ENCODE assay signal across 15 cellular contexts in the genomic region with DNA sequence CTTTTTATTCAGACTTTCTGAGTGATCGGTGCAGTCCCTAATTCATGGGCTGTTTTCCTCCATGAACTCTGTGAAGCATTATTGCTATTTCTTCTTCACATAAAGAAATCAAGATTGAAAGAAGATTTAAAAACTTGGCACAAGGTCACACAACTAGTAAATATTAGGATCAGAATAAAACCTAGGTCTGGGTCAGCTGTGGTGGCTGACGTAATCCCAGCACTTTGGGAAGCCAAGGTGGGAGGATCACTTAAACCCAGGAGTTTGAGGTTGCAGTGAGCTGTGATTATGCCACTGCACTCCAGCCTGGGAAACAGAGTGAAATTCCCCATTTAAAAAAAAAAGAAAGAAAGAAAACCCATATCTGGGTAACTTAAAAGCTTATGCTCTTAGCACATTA. TPM values are rescaled to one million over a fixed set of nuclear protein-coding genes. Genes with fewer than 3 reads are reported as not detected.
DNase-seq lines count a peak whose midpoint lies in the region; ATAC-seq and TF ChIP-seq lines count a peak whose summit lies in the region.
"Had no signal": no experiment of that assay in that cellular context is flagged by ENCODE, and none has a peak within 500 bp of the region (broad histone marks: within the 10 kb centered on the region; RNA-seq: fewer than 3 reads in every experiment).

No MANE protein-coding gene starts in this region.

- H3F3A ChIP-seq in GM23338 (replicated peaks; ENCODE audit: low read depth) (no peaks in the 10 kb centered on the region), PC-9 (ENCODE audit: insufficient read depth, low read depth) (no peaks in the 10 kb centered on the region)

- H3K27me3 Mint-ChIP-seq in GM23338 (ENCODE audit: insufficient read depth, low read depth, poor library complexity) = peaks cover 22% of the 10 kb centered on the region

- no peak overlapping the region for H3K27ac Mint-ChIP-seq in GM23338

- H3K4me3 ChIP-seq in GM23338 (peak overlapping the region; percentile 91), PC-9 (peak overlapping the region; percentile 79; the same call in 1 of the 2 replicates), epithelial cell of proximal tubule (ENCODE audit: low read depth, low read length) (peak overlapping the region; percentile 70), neuron (ENCODE audit: low read length) (peak overlapping the region; percentile 91), colonic mucosa (no peak overlapping the region)

- ATAC-seq in GM23338 (no peak), HG02610 (IDR thresholded peaks at IDR 0.05; ENCODE audit: unreplicated experiment) (no peak), GM21423 (IDR thresholded peaks at IDR 0.05; ENCODE audit: unreplicated experiment) (no peak)

- H2AFZ ChIP-seq in GM23338 (no peak overlapping the region), PC-9 (no peak overlapping the region), neuron (ENCODE audit: low read depth, low read length) (no peak overlapping the region)

- H3K36me3 Mint-ChIP-seq in GM23338 (ENCODE audit: low read depth) = peaks cover 41% of the 10 kb centered on the region

- POLR2A ChIA-PET in PC-9 (lab: Charles Lee; ENCODE audit: unreplicated experiment) = no interaction called here

- H3K27me3 ChIP-seq in GM23338 (ENCODE audit: insufficient read depth) = peaks cover 30% of the 10 kb centered on the region
- no peaks in the 10 kb centered on the region for H3K27me3 ChIP-seq in PC-9 (ENCODE audit: insufficient read depth, low read depth)
- H3K27me3 ChIP-seq in neuron (ENCODE audit: insufficient read depth, low read length) = peaks cover 5% of the 10 kb centered on the region
- no peaks in the 10 kb centered on the region for H3K27me3 ChIP-seq in colonic mucosa
- H3K27me3 ChIP-seq: right atrium auricular region had no signal

- H3K9ac ChIP-seq in colonic mucosa (ENCODE audit: low read depth in 2 of 2, low read length in 2 of 2) = no peak overlapping the region

- H3K4me1 Mint-ChIP-seq in GM23338 = peaks cover 8% of the 10 kb centered on the region; the same call in 2 of the 3 replicates

- TF ChIP-seq CTCF in GM23338 (conservative IDR thresholded peaks at IDR 0.05; ENCODE audit: low read depth in 2 of 2) (no peak), PC-9 (conservative IDR thresholded peaks at IDR 0.05) (no peak), epithelial cell of proximal tubule (conservative IDR thresholded peaks at IDR 0.05; ENCODE audit: low read depth, low read length) (no peak), colonic mucosa (IDR thresholded peaks at IDR 0.05) (no peak)

- H3K27ac ChIP-seq in GM23338 (ENCODE audit: low read depth) (no peak overlapping the region), PC-9 (no peak overlapping the region), colonic mucosa (no peak overlapping the region)
- H3K27ac ChIP-seq: KMS-11 had no signal

- no TSS peak for BruUV-seq in PC-9 (replicated peaks; lab: Mats Ljungman, UMichigan)

- H3K9me3 ChIP-seq in PC-9 (ENCODE audit: insufficient read depth, low read depth) (no peaks in the 10 kb centered on the region), neuron (ENCODE audit: low read length) (no peaks in the 10 kb centered on the region), colonic mucosa (no peaks in the 10 kb centered on the region)
- H3K9me3 ChIP-seq: right atrium auricular region had no signal

- CTCF ChIA-PET in PC-9 (lab: Charles Lee) = no interaction called here

- no peaks in the 10 kb centered on the region for H3K9me3 Mint-ChIP-seq in GM23338

- DNase-seq in GM23338 (ENCODE audit: low spot score) (no peak), PC-9 (no peak), epithelial cell of proximal tubule (ENCODE audit: low read depth) (no peak), colonic mucosa (no peak)
- no peak for DNase-seq in activated CD4-positive, CD25-positive, alpha-beta regulatory T cell treated with anti-CD3 and anti-CD28 coated beads, Interleukin-2, amount 50 U/mL, for 72 hours
- DNase-seq: kidney; NCI-H1694; NCI-H748 treated with DMSO at 0.1 percent for 48 hours; SHP77 treated with DMSO at 0.1 percent for 48 hours; stimulated activated CD4-positive, alpha-beta T cell treated with anti-CD3 and anti-CD28 coated beads, Interleukin-2, amount 100 ng/mL, for 48 hours had no signal

- H4K20me1 ChIP-seq in GM23338 (replicated peaks; ENCODE audit: insufficient read depth) (0 out of 2 replicates have a peak, but pooled peaks cover 4% of the 10 kb centered on the region), PC-9 (ENCODE audit: insufficient read depth) (no peaks in the 10 kb centered on the region)

- no peaks in the 10 kb centered on the region for H3K9me2 ChIP-seq in GM23338 (ENCODE audit: insufficient read depth)
- H3K9me2 ChIP-seq in PC-9 (ENCODE audit: insufficient read depth) = no peaks in the 10 kb centered on the region

- intact Hi-C loops in PC-9 (cut with micrococcal nuclease; ENCODE audit: unreplicated experiment) = loop anchor here (5.0 kb wide), 1 partner anchor 131 kb away; no protein-coding TSS in a partner anchor
- intact Hi-C loops in colonic mucosa (cut with DNase I) = loop anchor here (10.0 kb wide), 1 partner anchor 128 kb away; no protein-coding TSS in a partner anchor

- H3K4me1 ChIP-seq in GM23338 (ENCODE audit: insufficient read depth) (peaks cover 14% of the 10 kb centered on the region; the same call in 1 of the 2 replicates), PC-9 (replicated peaks; ENCODE audit: insufficient read depth) (peaks cover 16% of the 10 kb centered on the region), neuron (ENCODE audit: insufficient read depth, low read length) (peaks cover 15% of the 10 kb centered on the region), colonic mucosa (peaks cover 5% of the 10 kb centered on the region)

- H3K79me2 ChIP-seq in GM23338 (replicated peaks; ENCODE audit: insufficient read depth) (peaks cover 14% of the 10 kb centered on the region), PC-9 (ENCODE audit: low read depth) (peaks cover 17% of the 10 kb centered on the region)

- H3K36me3 ChIP-seq in GM23338 (ENCODE audit: insufficient read depth) (peaks cover 37% of the 10 kb centered on the region), PC-9 (ENCODE audit: low read depth) (peaks cover 6% of the 10 kb centered on the region), neuron (ENCODE audit: insufficient read depth, low read length) (peaks cover 40% of the 10 kb centered on the region), colonic mucosa (no peaks in the 10 kb centered on the region)

- H3K4me2 ChIP-seq in GM23338 (peak overlapping the region; percentile 86), PC-9 (peak overlapping the region; percentile 94)

- H3K4me3 Mint-ChIP-seq in GM23338 = peak overlapping the region; percentile 97

TF ChIP-seq in GM23338, 12 proteins besides CTCF, POLR2A, EP300 and RAD21:
- TF ChIP-seq JUNB (IDR thresholded peaks at IDR 0.05; ENCODE audit: unreplicated experiment) = no peak
- TF ChIP-seq, protein P1, sequence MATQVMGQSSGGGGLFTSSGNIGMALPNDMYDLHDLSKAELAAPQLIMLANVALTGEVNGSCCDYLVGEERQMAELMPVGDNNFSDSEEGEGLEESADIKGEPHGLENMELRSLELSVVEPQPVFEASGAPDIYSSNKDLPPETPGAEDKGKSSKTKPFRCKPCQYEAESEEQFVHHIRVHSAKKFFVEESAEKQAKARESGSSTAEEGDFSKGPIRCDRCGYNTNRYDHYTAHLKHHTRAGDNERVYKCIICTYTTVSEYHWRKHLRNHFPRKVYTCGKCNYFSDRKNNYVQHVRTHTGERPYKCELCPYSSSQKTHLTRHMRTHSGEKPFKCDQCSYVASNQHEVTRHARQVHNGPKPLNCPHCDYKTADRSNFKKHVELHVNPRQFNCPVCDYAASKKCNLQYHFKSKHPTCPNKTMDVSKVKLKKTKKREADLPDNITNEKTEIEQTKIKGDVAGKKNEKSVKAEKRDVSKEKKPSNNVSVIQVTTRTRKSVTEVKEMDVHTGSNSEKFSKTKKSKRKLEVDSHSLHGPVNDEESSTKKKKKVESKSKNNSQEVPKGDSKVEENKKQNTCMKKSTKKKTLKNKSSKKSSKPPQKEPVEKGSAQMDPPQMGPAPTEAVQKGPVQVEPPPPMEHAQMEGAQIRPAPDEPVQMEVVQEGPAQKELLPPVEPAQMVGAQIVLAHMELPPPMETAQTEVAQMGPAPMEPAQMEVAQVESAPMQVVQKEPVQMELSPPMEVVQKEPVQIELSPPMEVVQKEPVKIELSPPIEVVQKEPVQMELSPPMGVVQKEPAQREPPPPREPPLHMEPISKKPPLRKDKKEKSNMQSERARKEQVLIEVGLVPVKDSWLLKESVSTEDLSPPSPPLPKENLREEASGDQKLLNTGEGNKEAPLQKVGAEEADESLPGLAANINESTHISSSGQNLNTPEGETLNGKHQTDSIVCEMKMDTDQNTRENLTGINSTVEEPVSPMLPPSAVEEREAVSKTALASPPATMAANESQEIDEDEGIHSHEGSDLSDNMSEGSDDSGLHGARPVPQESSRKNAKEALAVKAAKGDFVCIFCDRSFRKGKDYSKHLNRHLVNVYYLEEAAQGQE (IDR thresholded peaks at IDR 0.05; ENCODE audit: unreplicated experiment) = no peak
- TF ChIP-seq EZH2 (IDR thresholded peaks at IDR 0.05; ENCODE audit: low read depth, unreplicated experiment) = no peak
- no peak for TF ChIP-seq STAT1 (IDR thresholded peaks at IDR 0.05; ENCODE audit: unreplicated experiment)

RNA-seq across cellular contexts. Expression of gene ZSCAN9, which starts 1.4 kb away (rescaled TPM):
- total RNA-seq in GM23338 (2014; rRNA removed; shearing (Covaris generic)) = 10.9 and 11.9 TPM in 2 replicates
- polyA plus RNA-seq in GM23338 (2016; fragmentation: Nextera tagmentation; extraction: Ambion mirVana) = 10.0 and 10.9 TPM in 2 replicates
- total RNA-seq in PC-9 (2021) = 19.2 and 20.4 TPM in 2 replicates
- total RNA-seq in epithelial cell of proximal tubule = 12.3 and 12.5 TPM in 2 replicates
- 1 to 10 TPM; 8.9 to 9.8 TPM for total RNA-seq in colonic mucosa

RNA-seq across cellular contexts. Expression of gene ZKSCAN4, which starts 25.6 kb away (rescaled TPM):
- total RNA-seq in GM23338 (2014; rRNA removed; shearing (Covaris generic)) = 5.7 and 5.9 TPM in 2 replicates
- polyA plus RNA-seq in GM23338 (2016; fragmentation: Nextera tagmentation; extraction: Ambion mirVana) = 2.8 and 3.1 TPM in 2 replicates
- total RNA-seq in PC-9 (2021) (6.0 and 6.7 TPM in 2 replicates), epithelial cell of proximal tubule (1.5 and 3.7 TPM in 2 replicates), colonic mucosa (1 to 10 TPM; 4.9 to 5.2 TPM)

RNA-seq across cellular contexts. Expression of gene NKAPL, which starts 32.6 kb away (rescaled TPM):
- total RNA-seq in GM23338 (2014; rRNA removed; shearing (Covaris generic)) = 0.16 and 1.6 TPM in 2 replicates
- polyA plus RNA-seq in GM23338 (2016; fragmentation: Nextera tagmentation; extraction: Ambion mirVana) = 2.9 and 3.2 TPM in 2 replicates
- not detected in 2 replicates for total RNA-seq in PC-9 (2021)
- 0.17 and 0.65 TPM in 2 replicates for total RNA-seq in epithelial cell of proximal tubule
- total RNA-seq in colonic mucosa = under 1 TPM; 0.25 to 0.29 TPM

RNA-seq across cellular contexts. Expression of gene ZSCAN26, which starts 40.5 kb away (rescaled TPM):
- total RNA-seq in GM23338 (2014; rRNA removed; shearing (Covaris generic)) = 10.2 and 13.0 TPM in 2 replicates
- 3.5 and 6.5 TPM in 2 replicates for polyA plus RNA-seq in GM23338 (2016; fragmentation: Nextera tagmentation; extraction: Ambion mirVana)
- total RNA-seq in PC-9 (2021) (12.1 and 14.8 TPM in 2 replicates), epithelial cell of proximal tubule (6.0 and 6.9 TPM in 2 replicates), colonic mucosa (1 to 10 TPM; 4.2 to 7.8 TPM)

RNA-seq across cellular contexts. Expression of gene PGBD1, which starts 54.9 kb away (rescaled TPM):
- total RNA-seq in GM23338 (2014; rRNA removed; shearing (Covaris generic)) = 8.4 and 10.5 TPM in 2 replicates
- polyA plus RNA-seq in GM23338 (2016; fragmentation: Nextera tagmentation; extraction: Ambion mirVana) = 6.0 and 7.5 TPM in 2 replicates
- total RNA-seq in PC-9 (2021) (3.6 and 3.9 TPM in 2 replicates), epithelial cell of proximal tubule (5.2 and 7.1 TPM in 2 replicates), colonic mucosa (1 to 10 TPM; 1.0 to 2.0 TPM)
